In the genomic region with DNA sequence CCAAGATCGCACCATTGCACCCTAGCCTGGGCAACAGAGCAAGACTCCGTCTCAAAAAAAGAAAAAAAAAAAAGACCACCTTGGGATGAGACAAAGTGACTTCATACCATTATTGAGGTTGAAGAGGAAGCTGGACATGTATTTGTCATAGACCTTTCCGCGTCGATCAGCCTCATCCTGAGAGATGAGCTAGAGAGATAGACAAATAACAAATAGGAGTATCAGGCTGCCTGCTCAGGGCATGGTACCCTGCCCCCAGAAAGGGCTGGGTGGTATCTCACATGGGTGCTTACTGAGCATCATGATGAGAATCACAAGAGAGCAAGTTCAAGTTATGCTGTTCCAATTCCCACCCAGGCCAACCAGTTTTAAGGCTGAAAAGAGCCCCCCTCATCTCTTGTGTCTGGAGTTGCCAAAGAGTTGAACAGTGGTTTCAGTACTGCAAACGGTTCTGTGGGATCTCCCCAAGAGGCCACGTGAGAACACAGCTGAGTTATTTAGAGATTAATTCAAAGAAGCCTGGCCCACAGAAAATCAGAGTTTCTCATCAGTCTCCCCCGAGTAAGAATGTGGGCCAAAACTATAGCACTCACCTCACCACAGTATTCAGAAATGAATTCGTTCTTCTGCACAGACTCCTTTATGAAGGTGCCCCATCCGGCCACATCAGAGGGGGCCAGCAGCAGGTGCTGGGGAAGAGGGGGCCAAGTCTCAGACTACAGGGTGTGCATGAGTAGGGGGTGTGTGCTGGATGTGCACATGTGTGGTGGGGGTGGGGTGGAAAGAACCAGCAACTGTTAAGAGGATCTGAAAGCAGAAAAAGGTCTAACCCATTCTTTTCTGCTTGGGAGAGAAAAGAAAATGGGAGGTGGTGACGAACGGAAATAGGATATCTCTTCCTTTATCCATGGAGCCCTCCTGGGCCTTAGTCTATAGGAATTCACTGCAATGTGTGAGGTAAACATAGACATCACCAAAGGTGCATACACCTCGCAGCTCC, we compare ENCODE assay signal across 10 cellular contexts. TPM values are rescaled to one million over a fixed set of nuclear protein-coding genes. Genes with fewer than 3 reads are reported as not detected.
DNase-seq lines count a peak whose midpoint lies in the region; ATAC-seq and TF ChIP-seq lines count a peak whose summit lies in the region.
"Had no signal": no experiment of that assay in that cellular context is flagged by ENCODE, and none has a peak within 500 bp of the region (broad histone marks: within the 10 kb centered on the region; RNA-seq: fewer than 3 reads in every experiment).

No MANE protein-coding gene starts in this region.

- 88 to 90% methylated on average over 13 of the region's 13 CpGs for WGBS in upper lobe of left lung, 2 donors

- no peak for TF ChIP-seq CTCF in upper lobe of left lung (IDR thresholded peaks at IDR 0.05)

- no peaks in the 10 kb centered on the region for H3K4me1 ChIP-seq in upper lobe of left lung

- no peak overlapping the region for H3K4me3 ChIP-seq in upper lobe of left lung

- no peaks in the 10 kb centered on the region for H3K9me3 ChIP-seq in upper lobe of left lung

- H3K4me1 Mint-ChIP-seq in activated naive CD8-positive, alpha-beta T cell treated with anti-CD3 and anti-CD28 coated beads, Interleukin-2, amount 50 U/mL, for 24 hours = peaks cover 25% of the 10 kb centered on the region

- peak; percentile 42 for DNase-seq in activated naive CD8-positive, alpha-beta T cell treated with anti-CD3 and anti-CD28 coated beads, Interleukin-2, amount 50 U/mL, for 24 hours
- no peak for DNase-seq in upper lobe of left lung
- no peak for DNase-seq in cerebellar nuclear complex (lab: John Stamatoyannopoulos, UW)
- no peak for DNase-seq in dermis blood vessel endothelial cell
- DNase-seq in COR-L47 (lab: John Stamatoyannopoulos, UW) = no peak
- DNase-seq: midbrain had no signal

- H3K27me3 Mint-ChIP-seq in activated naive CD8-positive, alpha-beta T cell treated with anti-CD3 and anti-CD28 coated beads, Interleukin-2, amount 50 U/mL, for 24 hours = no peaks in the 10 kb centered on the region

- H3K27ac Mint-ChIP-seq in activated naive CD8-positive, alpha-beta T cell treated with anti-CD3 and anti-CD28 coated beads, Interleukin-2, amount 50 U/mL, for 24 hours = peak overlapping the region; percentile 35

- H3K27ac ChIP-seq in upper lobe of left lung = no peak overlapping the region

- no peak for TF ChIP-seq EP300 in upper lobe of left lung (IDR thresholded peaks at IDR 0.05)

- peak; percentile 49 for ATAC-seq in GM18519 (IDR thresholded peaks at IDR 0.05; ENCODE audit: low FRiP score, unreplicated experiment)
- peak; percentile 75 for ATAC-seq in GM19455 (IDR thresholded peaks at IDR 0.05; ENCODE audit: unreplicated experiment)
- peak; percentile 85 for ATAC-seq in HG03108 (IDR thresholded peaks at IDR 0.05; ENCODE audit: unreplicated experiment)
- peak; percentile 86 for ATAC-seq in activated naive CD8-positive, alpha-beta T cell treated with anti-CD3 and anti-CD28 coated beads, Interleukin-2, amount 50 U/mL, for 24 hours
- ATAC-seq in upper lobe of left lung (ENCODE audit: low FRiP score in 2 of 2) = no peak
- ATAC-seq: Right ventricle myocardium inferior had no signal

- H3K36me3 ChIP-seq in upper lobe of left lung = peaks cover 68 to 100% (median 86%) of the 10 kb centered on the region in 4 donors

- no peaks in the 10 kb centered on the region for H3K9me3 Mint-ChIP-seq in activated naive CD8-positive, alpha-beta T cell treated with anti-CD3 and anti-CD28 coated beads, Interleukin-2, amount 50 U/mL, for 24 hours

- H3K36me3 Mint-ChIP-seq in activated naive CD8-positive, alpha-beta T cell treated with anti-CD3 and anti-CD28 coated beads, Interleukin-2, amount 50 U/mL, for 24 hours (ENCODE audit: low read depth) = peaks cover 48% of the 10 kb centered on the region

- H3K4me3 Mint-ChIP-seq in activated naive CD8-positive, alpha-beta T cell treated with anti-CD3 and anti-CD28 coated beads, Interleukin-2, amount 50 U/mL, for 24 hours = no peak overlapping the region

- no peak for TF ChIP-seq POLR2A in upper lobe of left lung (IDR thresholded peaks at IDR 0.05)

- H3K27me3 ChIP-seq in upper lobe of left lung = no peaks in the 10 kb centered on the region

RNA-seq across cellular contexts. Expression of gene CNTNAP1, which starts 22.5 kb away (rescaled TPM):
- total RNA-seq in upper lobe of left lung = 10 to 100 TPM in 1 of 6 donors, 1 to 10 TPM in 5; 1.7 to 37.7 (median 4.3) TPM
- total RNA-seq in dermis blood vessel endothelial cell = 12.3 and 41.2 TPM in 2 replicates

RNA-seq across cellular contexts. Expression of gene CCR10, which starts 23.2 kb away (rescaled TPM):
- total RNA-seq in upper lobe of left lung (1 to 10 TPM in 4 of 6 donors, under 1 TPM in 2; 0.30 to 2.2 (median 1.4) TPM), dermis blood vessel endothelial cell (5.1 and 7.9 TPM in 2 replicates)

RNA-seq across cellular contexts. Expression of gene PLEKHH3, which starts 28.0 kb away (rescaled TPM):
- 10 to 100 TPM; 18.4 to 93.2 (median 28.4) TPM for total RNA-seq in upper lobe of left lung
- total RNA-seq in dermis blood vessel endothelial cell = 12.9 and 20.0 TPM in 2 replicates

RNA-seq across cellular contexts. Expression of gene EZH1, which starts 40.0 kb away (rescaled TPM):
- total RNA-seq in upper lobe of left lung (100 to 1,000 TPM in 1 of 6 donors, 10 to 100 TPM in 5; 30.7 to 122 (median 55.0) TPM), dermis blood vessel endothelial cell (12.9 and 18.2 TPM in 2 replicates)

RNA-seq across cellular contexts. Expression of gene TUBG2, which starts 45.7 kb away (rescaled TPM):
- 100 to 1,000 TPM in 1 of 6 donors, 10 to 100 TPM in 5; 12.4 to 104 (median 15.2) TPM for total RNA-seq in upper lobe of left lung
- 6.4 and 7.7 TPM in 2 replicates for total RNA-seq in dermis blood vessel endothelial cell

Comparison
In these comparisons a context has a peak if more than half of its experiments do, and no peak if none do; other contexts are left out.
1. ATAC-seq: peak in GM18519 (single experiment), GM19455 (single experiment), HG03108 (single experiment) and activated naive CD8-positive, alpha-beta T cell treated with anti-CD3 and anti-CD28 coated beads, Interleukin-2, amount 50 U/mL, for 24 hours (single experiment); none in upper lobe of left lung (0 of 2).